ENCODE assay signal across 16 cellular contexts in the genomic region with DNA sequence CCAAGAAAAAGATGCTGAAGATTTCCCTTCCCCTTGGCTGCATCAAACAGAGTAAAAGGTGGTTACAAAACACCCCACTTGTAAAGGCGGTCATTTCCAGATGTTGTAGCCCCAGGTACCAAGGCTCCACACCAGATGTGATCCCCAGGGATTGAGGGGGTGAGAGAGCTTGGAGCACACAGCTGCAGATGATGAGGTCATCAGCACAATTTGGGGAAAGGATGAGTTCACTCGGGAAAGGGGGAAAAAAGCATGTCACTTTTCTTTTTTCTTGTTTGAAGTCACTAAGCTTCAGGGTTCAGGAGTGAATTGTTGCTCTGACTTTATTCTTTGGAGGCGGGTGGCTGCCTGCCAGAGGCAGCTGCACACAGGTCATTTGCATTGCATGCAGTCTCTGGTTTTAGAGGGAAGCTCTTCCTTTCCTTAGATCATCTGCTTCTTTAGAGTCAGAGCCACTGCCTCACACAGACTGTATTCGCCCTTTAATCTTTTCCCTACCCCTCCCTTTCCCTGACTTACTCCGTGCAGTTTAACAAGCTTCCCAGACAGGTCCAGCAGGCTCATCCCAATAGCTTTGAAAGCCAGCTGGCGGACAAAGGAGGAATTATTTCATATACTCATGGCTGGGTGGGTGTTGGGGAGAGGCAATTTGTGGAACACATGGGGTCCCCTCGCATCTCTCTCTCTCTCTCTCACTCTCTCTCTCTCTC.
DNase-seq lines count a peak whose midpoint lies in the region; ATAC-seq, FAIRE-seq and TF ChIP-seq lines count a peak whose summit lies in the region.
"Had no signal": no experiment of that assay in that cellular context is flagged by ENCODE, and none has a peak within 500 bp of the region (broad histone marks: within the 10 kb centered on the region; RNA-seq: fewer than 3 reads in every experiment).

No MANE protein-coding gene starts in this region.

- no peak overlapping the region for H2BK5ac ChIP-seq in H9 (ENCODE audit: insufficient read length, low read length)

- no peaks in the 10 kb centered on the region for H3K79me2 ChIP-seq in H9 (ENCODE audit: insufficient read depth, low read length)

- DNase-seq in D721Med (ENCODE audit: insufficient read length, low spot score) (no peak), H9 (peak; percentile 30), T-cell (no peak), medulla oblongata (ENCODE audit: extremely low spot score) (peak; percentile 10), H54 (ENCODE audit: insufficient read length, low spot score) (no peak), HFFc6 (no peak)
- DNase-seq in stimulated activated effector memory CD8-positive, alpha-beta T cell treated with anti-CD3 and anti-CD28 coated beads, Interleukin-12 subunit alpha, Interleukin-12 subunit beta, amount 100 ng/mL, for 72 hours (ENCODE audit: low spot score in 2 of 2) = no peak
- DNase-seq: activated CD8-positive, alpha-beta memory T cell treated with anti-CD3 and anti-CD28 coated beads, Interleukin-2, amount 50 U/mL, for 48 hours; NCI-H1930; upper lobe of left lung had no signal

- no peak overlapping the region for H2AK5ac ChIP-seq in H9 (ENCODE audit: insufficient read length, low read length)

- no peak overlapping the region for H3K27ac ChIP-seq in H9 (ENCODE audit: insufficient read length, low read depth, low read length)
- H3K27ac ChIP-seq: cardiac muscle cell, HL-60, upper lobe of left lung had no signal

- H3K4me1 Mint-ChIP-seq in H9 (peaks cover 26 to 28% of the 10 kb centered on the region in 2 experiments), T-cell (peaks cover 21 to 37% (median 23%) of the 10 kb centered on the region in 3 donors), HFFc6 (ENCODE audit: low read depth) (no peaks in the 10 kb centered on the region)
- H3K4me1 Mint-ChIP-seq in stimulated activated effector memory CD8-positive, alpha-beta T cell treated with anti-CD3 and anti-CD28 coated beads, Interleukin-12 subunit alpha, Interleukin-12 subunit beta, amount 100 ng/mL, for 72 hours = no peaks in the 10 kb centered on the region

- H3K9ac ChIP-seq in H9 (ENCODE audit: extremely low read depth, insufficient read length, low read length) = no peak overlapping the region

- WGBS in H9 (ENCODE audit: extremely low coverage, insufficient read length, low lambda C conversion rate) = no CpG with 5 or more reads among the region's 7 CpGs

- CTCF ChIA-PET in T-cell (lab: Charles Lee) = no interaction called here

- no peak overlapping the region for H3K18ac ChIP-seq in H9 (ENCODE audit: insufficient read length, low read depth, low read length)

- H2BK12ac ChIP-seq in H9 (ENCODE audit: insufficient read length, low read depth, low read length) = no peak overlapping the region

- H3K23ac ChIP-seq in H9 (ENCODE audit: insufficient read length, low read depth, low read length) = no peak overlapping the region

- H3K4me2 ChIP-seq in H9 (ENCODE audit: insufficient read depth, insufficient read length, low read length) = no peak overlapping the region

- H3K9me3 Mint-ChIP-seq in H9 (peaks cover 11 to 17% of the 10 kb centered on the region in 2 experiments), T-cell (peaks cover 3 to 21% (median 5%) of the 10 kb centered on the region in 3 donors), HFFc6 (no peaks in the 10 kb centered on the region)
- peaks cover 9% of the 10 kb centered on the region for H3K9me3 Mint-ChIP-seq in stimulated activated effector memory CD8-positive, alpha-beta T cell treated with anti-CD3 and anti-CD28 coated beads, Interleukin-12 subunit alpha, Interleukin-12 subunit beta, amount 100 ng/mL, for 72 hours

- no peak for FAIRE-seq in D721Med (lab: Jason Lieb, UNC)
- no peak for FAIRE-seq in H54 (lab: Jason Lieb, UNC)
- FAIRE-seq: GM12878 had no signal

- H3K27me3 ChIP-seq in H9 (ENCODE audit: insufficient read depth, low read length) = no peaks in the 10 kb centered on the region
- H3K27me3 ChIP-seq: cardiac muscle cell, upper lobe of left lung had no signal

- no peak for TF ChIP-seq POLR2A in H54 (IDR thresholded peaks at IDR 0.05; ENCODE audit: low read depth, low read length)

- no peaks in the 10 kb centered on the region for H3K79me1 ChIP-seq in H9 (ENCODE audit: insufficient read depth, low read depth, low read length, poor library complexity, severe bottlenecking)

- H3K27me3 Mint-ChIP-seq in H9 (ENCODE audit: low read depth) (no peaks in the 10 kb centered on the region), T-cell (peaks cover 0 to 2% of the 10 kb centered on the region in 2 donors), HFFc6 (ENCODE audit: insufficient read depth) (peaks cover 9% of the 10 kb centered on the region)
- H3K27me3 Mint-ChIP-seq: naive thymus-derived CD4-positive, alpha-beta T cell had no signal

- ATAC-seq in T-cell (replicated peaks in 1 of 4) (peak; percentile 40 to 71 (median 48)), HG03432 (IDR thresholded peaks at IDR 0.05; ENCODE audit: unreplicated experiment) (no peak)
- ATAC-seq in stimulated activated effector memory CD8-positive, alpha-beta T cell treated with anti-CD3 and anti-CD28 coated beads, Interleukin-12 subunit alpha, Interleukin-12 subunit beta, amount 100 ng/mL, for 72 hours = no peak
- ATAC-seq: GM12878; naive thymus-derived CD4-positive, alpha-beta T cell had no signal

- H3K36me3 Mint-ChIP-seq in H9 (ENCODE audit: insufficient read depth in 1 of 3, low read depth in 3 of 3) = peaks cover 0 to 12% (median 5%) of the 10 kb centered on the region in 3 experiments; a peak in 3 of 7 replicates
- peaks cover 4% of the 10 kb centered on the region for H3K36me3 Mint-ChIP-seq in T-cell
- H3K36me3 Mint-ChIP-seq in stimulated activated effector memory CD8-positive, alpha-beta T cell treated with anti-CD3 and anti-CD28 coated beads, Interleukin-12 subunit alpha, Interleukin-12 subunit beta, amount 100 ng/mL, for 72 hours = no peaks in the 10 kb centered on the region
- H3K36me3 Mint-ChIP-seq in HFFc6 (ENCODE audit: low read depth) = no peaks in the 10 kb centered on the region

- peak overlapping the region in 1 of 2 experiments; percentile 13; a peak in 2 of 5 replicates for H3K4me3 Mint-ChIP-seq in H9
- peak overlapping the region in 1 of 3 donors; percentile 34 for H3K4me3 Mint-ChIP-seq in T-cell
- no peak overlapping the region for H3K4me3 Mint-ChIP-seq in stimulated activated effector memory CD8-positive, alpha-beta T cell treated with anti-CD3 and anti-CD28 coated beads, Interleukin-12 subunit alpha, Interleukin-12 subunit beta, amount 100 ng/mL, for 72 hours
- H3K4me3 Mint-ChIP-seq in HFFc6 = no peak overlapping the region

- H4K91ac ChIP-seq in H9 (ENCODE audit: insufficient read length, low read depth, low read length) = no peak overlapping the region

- H3K56ac ChIP-seq in H9 (ENCODE audit: insufficient read length, low read depth, low read length) = no peak overlapping the region

- H3K23me2 ChIP-seq in H9 (ENCODE audit: insufficient read length, low read depth, low read length, poor library complexity, severe bottlenecking) = no peaks in the 10 kb centered on the region

- no peaks in the 10 kb centered on the region for H3K4me1 ChIP-seq in H9 (ENCODE audit: insufficient read depth, low read length)
- H3K4me1 ChIP-seq: HAP-1, upper lobe of left lung had no signal

- no peak overlapping the region for H2AFZ ChIP-seq in H9 (ENCODE audit: low read length)

- no peak overlapping the region for H3T11ph ChIP-seq in H9 (ENCODE audit: low read length)

- no peaks in the 10 kb centered on the region for H3K9me3 ChIP-seq in H9 (ENCODE audit: control insufficient read depth, low read depth, low read length)
- H3K9me3 ChIP-seq: HAP-1 had no signal

- H4K20me1 ChIP-seq in H9 (ENCODE audit: control insufficient read depth, insufficient read depth, insufficient read length) = no peaks in the 10 kb centered on the region

- H3K4ac ChIP-seq in H9 (ENCODE audit: low read depth, low read length) = no peak overlapping the region

- no peak overlapping the region for H3K14ac ChIP-seq in H9 (ENCODE audit: insufficient read depth, low read length)

- no peak overlapping the region for H2BK15ac ChIP-seq in H9 (ENCODE audit: low read depth, low read length)

- H3K27ac Mint-ChIP-seq in H9 (peak overlapping the region in 1 of 3 experiments; percentile 30; a peak in 2 of 7 replicates), T-cell (no peak overlapping the region), HFFc6 (no peak overlapping the region)
- H3K27ac Mint-ChIP-seq in stimulated activated effector memory CD8-positive, alpha-beta T cell treated with anti-CD3 and anti-CD28 coated beads, Interleukin-12 subunit alpha, Interleukin-12 subunit beta, amount 100 ng/mL, for 72 hours = no peak overlapping the region

- H2BK20ac ChIP-seq in H9 (ENCODE audit: low read depth, low read length, poor library complexity, severe bottlenecking) = no peak overlapping the region

- no peak overlapping the region for H2BK120ac ChIP-seq in H9 (ENCODE audit: low read depth, low read length, poor library complexity, severe bottlenecking)

- H4K8ac ChIP-seq in H9 (replicated peaks; ENCODE audit: insufficient read length, low read depth, low read length) = no peak overlapping the region

- no peak overlapping the region for H4K5ac ChIP-seq in H9 (ENCODE audit: insufficient read length, low read depth, low read length)

- POLR2A ChIA-PET in T-cell (lab: Charles Lee) = interaction anchor here in 1 of 2 donors (0.6 kb wide), 1 partner anchor 14 kb away, joined by 4 read pairs; no protein-coding TSS in a partner anchor

- peak; percentile 16 for TF ChIP-seq CTCF in D721Med (IDR thresholded peaks at IDR 0.05; ENCODE audit: insufficient read depth, missing control alignments)
- TF ChIP-seq CTCF in H9 (conservative IDR thresholded peaks at IDR 0.05) = no peak
- no peak for TF ChIP-seq CTCF in HFFc6 (IDR thresholded peaks at IDR 0.05)

Comparison
In these comparisons a context has a peak if more than half of its experiments do, and no peak if none do; other contexts are left out.
1. DNase-seq: peak in H9 (single experiment) and medulla oblongata (single experiment); none in D721Med (single experiment), T-cell (0 of 34), H54 (single experiment), stimulated activated effector memory CD8-positive, alpha-beta T cell treated with anti-CD3 and anti-CD28 coated beads, Interleukin-12 subunit alpha, Interleukin-12 subunit beta, amount 100 ng/mL, for 72 hours (0 of 2) and HFFc6 (single experiment).
2. ATAC-seq: peak in T-cell (4 of 4); none in HG03432 (single experiment) and stimulated activated effector memory CD8-positive, alpha-beta T cell treated with anti-CD3 and anti-CD28 coated beads, Interleukin-12 subunit alpha, Interleukin-12 subunit beta, amount 100 ng/mL, for 72 hours (single experiment).